Comparison of ENCODE assay signal across 1 cellular context in the genomic region with DNA sequence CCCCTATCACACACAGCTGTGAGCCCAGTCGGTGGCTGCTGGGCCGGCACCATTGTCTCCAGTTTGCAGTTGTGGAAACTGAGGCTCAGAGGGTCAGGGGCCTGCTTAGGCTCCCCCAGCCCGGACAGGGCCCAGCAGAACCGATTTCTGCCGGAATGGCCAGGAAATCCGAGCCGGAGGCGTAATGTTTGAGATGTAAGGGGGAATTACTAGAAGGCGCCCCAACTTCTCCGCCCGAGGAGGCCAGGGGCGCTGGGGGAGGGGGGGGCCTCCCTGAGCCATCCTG.
TF ChIP-seq lines count a peak whose summit lies in the region.

No MANE protein-coding gene starts in this region.

TF ChIP-seq in WTC11, 78 proteins besides CTCF, POLR2A, EP300 and RAD21:
- TF ChIP-seq, protein P1, sequence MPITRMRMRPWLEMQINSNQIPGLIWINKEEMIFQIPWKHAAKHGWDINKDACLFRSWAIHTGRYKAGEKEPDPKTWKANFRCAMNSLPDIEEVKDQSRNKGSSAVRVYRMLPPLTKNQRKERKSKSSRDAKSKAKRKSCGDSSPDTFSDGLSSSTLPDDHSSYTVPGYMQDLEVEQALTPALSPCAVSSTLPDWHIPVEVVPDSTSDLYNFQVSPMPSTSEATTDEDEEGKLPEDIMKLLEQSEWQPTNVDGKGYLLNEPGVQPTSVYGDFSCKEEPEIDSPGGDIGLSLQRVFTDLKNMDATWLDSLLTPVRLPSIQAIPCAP (CRISPR knock-in tag; IDR thresholded peaks at IDR 0.05): no peak
TF ChIP-seq in WTC11: peak in this region for 0.
